Comparison of ENCODE assay signal across 8 cellular contexts in genomic region chr16:28821874-28822519, GRCh38. TPM values are rescaled to one million over a fixed set of nuclear protein-coding genes. Genes with fewer than 3 reads are reported as not detected.
DNase-seq lines count a peak whose midpoint lies in the region; ATAC-seq and TF ChIP-seq lines count a peak whose summit lies in the region.

No MANE protein-coding gene starts in this region.

- no peaks in the 10 kb centered on the region for H3K9me3 Mint-ChIP-seq in stimulated activated naive CD8-positive, alpha-beta T cell treated with anti-CD3 and anti-CD28 coated beads, Interleukin-15, Interleukin-2, amounts not matched to agents 100 ng/mL and 50 ng/mL, for 24 hours

- H3K4me1 Mint-ChIP-seq in stimulated activated naive CD8-positive, alpha-beta T cell treated with anti-CD3 and anti-CD28 coated beads, Interleukin-15, Interleukin-2, amounts not matched to agents 100 ng/mL and 50 ng/mL, for 24 hours (ENCODE audit: low read depth) = peaks cover 54% of the 10 kb centered on the region

- no peak overlapping the region for H3K23ac ChIP-seq in mesendoderm (ENCODE audit: low read length)

- H3K36me3 Mint-ChIP-seq in stimulated activated naive CD8-positive, alpha-beta T cell treated with anti-CD3 and anti-CD28 coated beads, Interleukin-15, Interleukin-2, amounts not matched to agents 100 ng/mL and 50 ng/mL, for 24 hours (ENCODE audit: low read depth) = peaks cover 48% of the 10 kb centered on the region

- peak overlapping the region; percentile 96 for H3K27ac Mint-ChIP-seq in stimulated activated naive CD8-positive, alpha-beta T cell treated with anti-CD3 and anti-CD28 coated beads, Interleukin-15, Interleukin-2, amounts not matched to agents 100 ng/mL and 50 ng/mL, for 24 hours

- no peak for ATAC-seq in stimulated activated naive CD8-positive, alpha-beta T cell treated with anti-CD3 and anti-CD28 coated beads, Interleukin-15, Interleukin-2, amounts not matched to agents 100 U/mL and 50 U/mL, for 24 hours
- ATAC-seq in body of pancreas (no peak), aorta (ENCODE audit: low FRiP score) (no peak), HG03139 (IDR thresholded peaks at IDR 0.05; ENCODE audit: unreplicated experiment) (no peak)

- no peak overlapping the region for H3K4ac ChIP-seq in mesendoderm (ENCODE audit: low read depth, low read length)

- no peak overlapping the region for H2BK5ac ChIP-seq in mesendoderm (ENCODE audit: low read length)

- no peak for TF ChIP-seq POLR2A in body of pancreas (IDR thresholded peaks at IDR 0.05)

- H2BK120ac ChIP-seq in mesendoderm (ENCODE audit: low read depth, low read length) = no peak overlapping the region

- peak overlapping the region; percentile 96 to 100 (median 98) for H3K27ac ChIP-seq in body of pancreas
- no peak overlapping the region for H3K27ac ChIP-seq in mesendoderm (ENCODE audit: low read depth, low read length)
- peak overlapping the region in 1 of 2 donors; percentile 87 for H3K27ac ChIP-seq in aorta (ENCODE audit: low read depth in 1 of 2, low read length in 2 of 2)

- peak overlapping the region; percentile 93 for H3K9ac ChIP-seq in mesendoderm (ENCODE audit: low read length)

- TF ChIP-seq CTCF in body of pancreas (IDR thresholded peaks at IDR 0.05) = no peak

- WGBS in body of pancreas, 2 donors = 16 to 18% methylated on average over 13 of the region's 13 CpGs
- WGBS in mesendoderm (ENCODE audit: extremely low coverage, insufficient coverage, low lambda C conversion rate) = no CpG with 5 or more reads among the region's 13 CpGs
- 27 to 29% methylated on average over 13 of the region's 13 CpGs for WGBS in aorta, 2 donors

- H3K36me3 ChIP-seq in body of pancreas (replicated peaks in 1 of 2; ENCODE audit: insufficient read depth in 1 of 2, low read depth in 2 of 2) (peaks cover under 1 to 5% of the 10 kb centered on the region in 2 donors), mesendoderm (ENCODE audit: control insufficient read depth, insufficient read depth, low read length) (peaks cover 11% of the 10 kb centered on the region), aorta (ENCODE audit: control insufficient read depth in 1 of 2, insufficient read depth in 2 of 2, low read length in 1 of 2) (peaks cover 0 to 2% of the 10 kb centered on the region in 2 donors)

- peaks cover 27% of the 10 kb centered on the region for H3K79me2 ChIP-seq in mesendoderm (ENCODE audit: control insufficient read depth, insufficient read depth, low read length)

- no peak for DNase-seq in stimulated activated naive CD8-positive, alpha-beta T cell treated with anti-CD3 and anti-CD28 coated beads, Interleukin-15, Interleukin-2, amounts not matched to agents 100 U/mL and 50 U/mL, for 24 hours
- DNase-seq in body of pancreas (no peak), mesendoderm (peak; percentile 75), aorta (peak in 1 of 2 donors; percentile 55), COLO668 (lab: John Stamatoyannopoulos, UW; ENCODE audit: unreplicated experiment) (no peak), DMS 273 treated with DMSO at 0.1 percent for 48 hours (lab: John Stamatoyannopoulos, UW) (no peak)

- intact Hi-C loops in body of pancreas (cut with DNase I) (no loop called here), aorta (cut with DNase I) (loop anchor here (5.0 kb wide), 3 partner anchors 40 to 130 kb away; partner anchors contain the start of genes SH2B1 (in 2 of the 2) and NFATC2IP (in 1 of the 2))

- H3K4me3 ChIP-seq in body of pancreas = peak overlapping the region in 1 of 2 donors; percentile 98
- H3K4me3 ChIP-seq in mesendoderm (ENCODE audit: low read length) = peak overlapping the region; percentile 53
- peak overlapping the region; percentile 38 to 81 for H3K4me3 ChIP-seq in aorta (ENCODE audit: low read length in 2 of 2)

- peak overlapping the region; percentile 69 for H3K4me2 ChIP-seq in mesendoderm (ENCODE audit: low read length)

- H3K27me3 Mint-ChIP-seq in stimulated activated naive CD8-positive, alpha-beta T cell treated with anti-CD3 and anti-CD28 coated beads, Interleukin-15, Interleukin-2, amounts not matched to agents 100 ng/mL and 50 ng/mL, for 24 hours = no peaks in the 10 kb centered on the region

- H3K4me3 Mint-ChIP-seq in stimulated activated naive CD8-positive, alpha-beta T cell treated with anti-CD3 and anti-CD28 coated beads, Interleukin-15, Interleukin-2, amounts not matched to agents 100 ng/mL and 50 ng/mL, for 24 hours = peak overlapping the region; percentile 92

- peaks cover 27% of the 10 kb centered on the region for H3K4me1 ChIP-seq in body of pancreas
- peaks cover 3% of the 10 kb centered on the region for H3K4me1 ChIP-seq in mesendoderm (ENCODE audit: control insufficient read depth, low read depth, low read length)
- H3K4me1 ChIP-seq in aorta (ENCODE audit: control insufficient read depth in 1 of 2, insufficient read depth in 2 of 2, low read length in 2 of 2) = no peaks in the 10 kb centered on the region

- no peak overlapping the region for H3K18ac ChIP-seq in mesendoderm (ENCODE audit: low read length)

- no peak overlapping the region for H4K8ac ChIP-seq in mesendoderm (ENCODE audit: low read depth, low read length)

- H3K27me3 ChIP-seq in body of pancreas (no peaks in the 10 kb centered on the region), mesendoderm (ENCODE audit: insufficient read depth, low read length, poor library complexity) (no peaks in the 10 kb centered on the region), aorta (ENCODE audit: control insufficient read depth in 1 of 2, insufficient read depth in 2 of 2, low read length in 1 of 2) (no peaks in the 10 kb centered on the region)

- peaks cover 14% of the 10 kb centered on the region for H3K79me1 ChIP-seq in mesendoderm (ENCODE audit: low read length)

- H4K5ac ChIP-seq in mesendoderm (ENCODE audit: low read length) = peak overlapping the region; percentile 33

- H2AK5ac ChIP-seq in mesendoderm (ENCODE audit: low read length) = no peak overlapping the region

- no peaks in the 10 kb centered on the region for H3K9me3 ChIP-seq in body of pancreas
- no peaks in the 10 kb centered on the region for H3K9me3 ChIP-seq in aorta (ENCODE audit: control insufficient read depth, low read length)

- H3K56ac ChIP-seq in mesendoderm (ENCODE audit: low read length) = peak overlapping the region; percentile 90

- H2BK15ac ChIP-seq in mesendoderm (replicated peaks; ENCODE audit: low read depth) = no peak overlapping the region

RNA-seq across cellular contexts. Expression of gene ATXN2L, which starts 0.8 kb away (rescaled TPM):
- 100 to 1,000 TPM in 1 of 2 donors, 10 to 100 TPM in 1; 40.2 to 129 TPM for total RNA-seq in body of pancreas
- polyA plus RNA-seq in mesendoderm (2013, experiment 1 of 2) = 201 TPM
- polyA plus RNA-seq in mesendoderm (2013, experiment 2 of 2) = 196 TPM
- 100 to 1,000 TPM in 1 of 2 donors, 10 to 100 TPM in 1; 97.6 to 124 TPM for total RNA-seq in aorta
- 10 to 100 TPM; 22.4 to 54.9 TPM for polyA plus RNA-seq in aorta

RNA-seq across cellular contexts. Expression of gene TUFM, which starts 24.2 kb away (rescaled TPM):
- 100 to 1,000 TPM in 1 of 2 donors, 10 to 100 TPM in 1; 93.4 to 103 TPM for total RNA-seq in body of pancreas
- polyA plus RNA-seq in mesendoderm (2013, experiment 1 of 2) = 162 TPM
- polyA plus RNA-seq in mesendoderm (2013, experiment 2 of 2) = 164 TPM
- total RNA-seq in aorta = 10 to 100 TPM; 71.2 to 71.5 TPM
- polyA plus RNA-seq in aorta = 100 to 1,000 TPM in 1 of 2 donors, 10 to 100 TPM in 1; 67.2 to 154 TPM

RNA-seq across cellular contexts. Expression of gene SH2B1, which starts 41.6 kb away (rescaled TPM):
- total RNA-seq in body of pancreas (10 to 100 TPM; 21.5 to 77.1 TPM), aorta (10 to 100 TPM; 35.5 to 64.2 TPM)
- 12.7 TPM for polyA plus RNA-seq in mesendoderm (2013, experiment 1 of 2)
- 12.5 TPM for polyA plus RNA-seq in mesendoderm (2013, experiment 2 of 2)
- polyA plus RNA-seq in aorta = 10 to 100 TPM; 21.2 to 70.1 TPM

RNA-seq across cellular contexts. Expression of gene ATP2A1, which starts 56.3 kb away (rescaled TPM):
- total RNA-seq in body of pancreas (not detected), aorta (under 1 TPM; 0.36 to 0.97 TPM)
- 0.44 TPM for polyA plus RNA-seq in mesendoderm (2013, experiment 1 of 2)
- polyA plus RNA-seq in mesendoderm (2013, experiment 2 of 2) = 1.0 TPM
- polyA plus RNA-seq in aorta = under 1 TPM; 0.38 to 0.49 TPM
